8 cellular contexts compared by ENCODE assay signal in the genomic region with DNA sequence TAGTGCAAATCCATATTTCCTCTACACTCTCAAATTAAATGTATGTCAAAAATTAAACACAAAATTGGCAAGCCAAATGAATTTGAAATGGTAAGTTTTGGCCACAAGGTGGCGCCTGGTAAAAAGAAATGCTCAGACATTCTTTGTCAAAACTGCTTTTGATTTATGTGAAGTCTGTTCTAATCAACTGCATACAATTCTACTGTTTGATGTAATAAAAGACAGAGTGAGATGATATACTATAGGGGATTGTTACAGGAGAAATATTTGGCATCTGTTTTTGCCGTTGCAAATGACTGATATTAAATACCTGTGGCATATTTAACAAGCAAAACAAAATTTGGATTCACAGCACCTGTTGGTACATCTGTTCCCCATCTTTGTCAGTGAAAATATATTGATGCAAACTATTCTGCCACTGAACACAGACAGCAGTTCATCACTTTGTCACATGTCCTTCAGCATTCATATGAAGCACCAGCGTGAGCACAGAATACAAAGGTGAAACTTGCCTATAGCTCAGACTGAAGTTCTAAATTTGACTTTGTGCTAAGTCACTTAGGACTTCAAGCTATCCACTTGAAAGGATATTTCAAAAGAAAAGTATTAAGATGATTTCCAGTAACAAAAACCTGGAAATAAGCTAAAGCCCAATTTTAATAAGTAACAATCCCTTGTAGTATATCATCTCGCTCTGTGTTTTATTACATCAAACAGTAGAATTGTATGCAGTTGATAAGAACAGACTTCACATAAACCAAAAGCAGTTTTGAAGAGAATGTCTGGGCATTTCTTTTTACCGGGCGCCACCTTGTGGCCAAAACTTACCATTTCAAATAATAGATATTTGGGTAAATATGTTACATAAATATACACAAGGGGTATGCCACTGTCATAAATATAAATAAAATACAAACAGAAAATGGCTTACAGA. TPM values are rescaled to one million over a fixed set of nuclear protein-coding genes. Genes with fewer than 3 reads are reported as not detected.
DNase-seq lines count a peak whose midpoint lies in the region; ATAC-seq, FAIRE-seq and TF ChIP-seq lines count a peak whose summit lies in the region.

No MANE protein-coding gene starts in this region.

- peak; percentile 47 to 51 for TF ChIP-seq CTCF in endothelial cell of umbilical vein (IDR thresholded peaks at IDR 0.05; ENCODE audit: extremely low read depth in 1 of 2, insufficient read depth in 1 of 2, low read depth in 1 of 2, low read length in 2 of 2)
- TF ChIP-seq CTCF in natural killer cell (IDR thresholded peaks at IDR 0.05), result peak; percentile 74

- H3K4me1 ChIP-seq in ACC112 (ENCODE audit: control insufficient read depth, insufficient read depth, low read length, unreplicated experiment) (peaks cover 6% of the 10 kb centered on the region), GM23248 (ENCODE audit: insufficient read depth) (peaks cover 27% of the 10 kb centered on the region), endothelial cell of umbilical vein (ENCODE audit: control insufficient read depth, extremely low read depth, insufficient read depth, low read length) (peaks cover 9% of the 10 kb centered on the region)

- peaks cover 29% of the 10 kb centered on the region for H3F3A ChIP-seq in GM23248 (ENCODE audit: insufficient read depth)

- DNase-seq in GM23248 (peak; percentile 72), NCI-H774 (lab: John Stamatoyannopoulos, UW) (peak; percentile 6), endothelial cell of umbilical vein (ENCODE audit: low read depth, low spot score) (peak; percentile 80), natural killer cell (peak; percentile 45), stromal cell of bone marrow (ENCODE audit: low read depth) (peak; percentile 40)
- peak; percentile 41 to 46 for DNase-seq in activated CD8-positive, alpha-beta memory T cell treated with anti-CD3 and anti-CD28 coated beads for 4 hours (ENCODE audit: low read depth in 2 of 2)

- H3K4me2 ChIP-seq in GM23248 (ENCODE audit: unreplicated experiment), result peak overlapping the region; percentile 9
- no peak overlapping the region for H3K4me2 ChIP-seq in endothelial cell of umbilical vein (ENCODE audit: insufficient read depth, low read length)

- no peak overlapping the region for H2AFZ ChIP-seq in ACC112 (ENCODE audit: low read length, unreplicated experiment)
- H2AFZ ChIP-seq in GM23248, result no peak overlapping the region
- no peak overlapping the region for H2AFZ ChIP-seq in endothelial cell of umbilical vein (ENCODE audit: low read depth, low read length)

- H3K4me3 ChIP-seq in ACC112 (ENCODE audit: low read depth, low read length) (no peak overlapping the region), GM23248 (0 out of 2 replicates have a peak overlapping the region, but pooled peaks have one; percentile 5), endothelial cell of umbilical vein (replicated peaks in 1 of 3; ENCODE audit: insufficient read depth in 1 of 3, low read depth in 1 of 3, low read length in 3 of 3) (no peak overlapping the region)

- H3K79me2 ChIP-seq in ACC112 (ENCODE audit: control insufficient read depth, insufficient read depth, low read length, unreplicated experiment) (no peaks in the 10 kb centered on the region), GM23248 (ENCODE audit: insufficient read depth) (no peaks in the 10 kb centered on the region), endothelial cell of umbilical vein (ENCODE audit: control insufficient read depth, insufficient read depth, low read length) (no peaks in the 10 kb centered on the region)

- dilution Hi-C loops in endothelial cell of umbilical vein (cut with MboI; ENCODE audit: extremely low pct_ligation_motif_present, low sequenced_read_pairs), result loop anchor here (25.0 kb wide), 1 partner anchor 230 kb away; the partner anchor contains the start of gene FAS

- no peaks in the 10 kb centered on the region for H3K36me3 Mint-ChIP-seq in natural killer cell

- peaks cover 10 to 14% of the 10 kb centered on the region in 2 donors for H3K4me1 Mint-ChIP-seq in natural killer cell

- POLR2A ChIA-PET in endothelial cell of umbilical vein (lab: Charles Lee), result no interaction called here

- BruUV-seq in endothelial cell of umbilical vein (replicated peaks; lab: Mats Ljungman, UMichigan), result no TSS peak

- no peak for TF ChIP-seq POLR2A in endothelial cell of umbilical vein (IDR thresholded peaks at IDR 0.05; ENCODE audit: low read depth, low read length)

- CTCF ChIA-PET in endothelial cell of umbilical vein (lab: Charles Lee), result interaction anchor here (0.7 to 2.9 kb wide), 57 partner anchors 9 to 652 kb away, joined by 3 to 104 read pairs (median 5); partner anchors contain the start of genes CH25H, FAS, IFIT5 and LIPA

- intact Hi-C loops in endothelial cell of umbilical vein (cut with micrococcal nuclease), result loop anchor here (1.0 to 5.0 kb wide), 5 partner anchors 172 to 382 kb away; partner anchors contain the start of genes FAS and STAMBPL1
- intact Hi-C loops in natural killer cell (cut with micrococcal nuclease), result loop anchor here (1.0 kb wide), 3 partner anchors 187 to 347 kb away; no protein-coding TSS in a partner anchor

- in situ Hi-C loops in GM23248 (cut with MboI), result loop anchor here (10.0 kb wide), 2 partner anchors 283 to 383 kb away; no protein-coding TSS in a partner anchor

- H3K9me3 Mint-ChIP-seq in natural killer cell, result no peaks in the 10 kb centered on the region

- no peaks in the 10 kb centered on the region for H3K9me3 ChIP-seq in GM23248 (ENCODE audit: low read depth)
- no peaks in the 10 kb centered on the region for H3K9me3 ChIP-seq in endothelial cell of umbilical vein (replicated peaks; ENCODE audit: control insufficient read depth, insufficient read depth, low read length)

- H3K36me3 ChIP-seq in ACC112 (ENCODE audit: insufficient read depth, low read length) (no peaks in the 10 kb centered on the region), GM23248 (ENCODE audit: low read depth) (peaks cover 10% of the 10 kb centered on the region), endothelial cell of umbilical vein (ENCODE audit: control insufficient read depth in 2 of 2, extremely low read depth in 1 of 2, insufficient read depth in 2 of 2, low read length in 2 of 2) (no peaks in the 10 kb centered on the region)

- H3K27ac ChIP-seq in ACC112 (ENCODE audit: low read depth, low read length) (peak overlapping the region; percentile 27), GM23248 (peak overlapping the region; percentile 27; the same call in 1 of the 2 replicates), endothelial cell of umbilical vein (ENCODE audit: insufficient read depth, low read depth, low read length) (no peak overlapping the region)

- no peak overlapping the region for H3K9ac ChIP-seq in GM23248
- no peak overlapping the region for H3K9ac ChIP-seq in endothelial cell of umbilical vein (replicated peaks; ENCODE audit: extremely low read depth, insufficient read depth, low read length)

- H3K27ac Mint-ChIP-seq in natural killer cell, result peak overlapping the region in 1 of 2 donors; percentile 70

- no peaks in the 10 kb centered on the region for H3K9me1 ChIP-seq in endothelial cell of umbilical vein (replicated peaks; ENCODE audit: control insufficient read depth, extremely low read depth, insufficient read depth, low read length)

- ATAC-seq in natural killer cell (peak; percentile 51 to 67 (median 63)), GM18868 (IDR thresholded peaks at IDR 0.05; ENCODE audit: unreplicated experiment) (no peak)

- H3K27me3 Mint-ChIP-seq in natural killer cell (ENCODE audit: low read depth in 2 of 2), result no peaks in the 10 kb centered on the region

- no peaks in the 10 kb centered on the region for H4K20me1 ChIP-seq in GM23248 (ENCODE audit: insufficient read depth)
- no peaks in the 10 kb centered on the region for H4K20me1 ChIP-seq in endothelial cell of umbilical vein (replicated peaks; ENCODE audit: control insufficient read depth, extremely low read depth, insufficient read depth, low read length)

- no peaks in the 10 kb centered on the region for H3K9me2 ChIP-seq in GM23248 (ENCODE audit: insufficient read depth)

- FAIRE-seq in endothelial cell of umbilical vein (lab: Jason Lieb, UNC), result peak; percentile 78

- H3K27me3 ChIP-seq in ACC112 (ENCODE audit: insufficient read depth, low read length), result no peaks in the 10 kb centered on the region
- no peaks in the 10 kb centered on the region for H3K27me3 ChIP-seq in GM23248 (replicated peaks; ENCODE audit: insufficient read depth)
- H3K27me3 ChIP-seq in endothelial cell of umbilical vein (ENCODE audit: control insufficient read depth in 2 of 2, insufficient read depth in 2 of 2, low read length in 2 of 2), result no peaks in the 10 kb centered on the region

- H3K4me3 Mint-ChIP-seq in natural killer cell, result no peak overlapping the region

- 1 to 2% methylated on average over 6 of the region's 6 CpGs for WGBS in GM23248 (ENCODE audit: low coverage in 1 of 2, low lambda C conversion rate in 2 of 2, missing lambda C conversion rate in 2 of 2), 2 experiments

TF ChIP-seq in endothelial cell of umbilical vein, 7 proteins besides CTCF, POLR2A, EP300 and RAD21 (continues in another document):
- TF ChIP-seq EZH2 (IDR thresholded peaks at IDR 0.05; ENCODE audit: borderline replicate concordance, low read depth, low read length, severe bottlenecking), result no peak

RNA-seq across cellular contexts. Expression of gene CH25H, which starts 10.2 kb away (rescaled TPM):
- 25.2 and 34.9 TPM in 2 replicates for total RNA-seq in GM23248 (2014; rRNA removed; shearing (Covaris generic))
- polyA plus RNA-seq in GM23248 (2016; fragmentation: Nextera tagmentation; extraction: Ambion mirVana) (16.1 and 18.0 TPM in 2 replicates), endothelial cell of umbilical vein (0.29 and 0.30 TPM in 2 replicates)
- total RNA-seq in endothelial cell of umbilical vein (0.32 TPM in 1 of 2 replicates, not detected in the other), natural killer cell (under 1 TPM in 1 of 3 donors, not detected in 2; 0.20 TPM)
- polyA plus RNA-seq in endothelial cell of umbilical vein (2011; cell fraction: cytosol; rRNA removed), result 0.13 and 0.26 TPM in 2 replicates
- 0.07 TPM in 1 of 2 replicates, not detected in the other for polyA plus RNA-seq in endothelial cell of umbilical vein (2011; cell fraction: nucleus; rRNA removed)
- 0.19 TPM in 1 of 2 replicates, not detected in the other for polyA plus RNA-seq in endothelial cell of umbilical vein (2012)
- polyA minus RNA-seq in endothelial cell of umbilical vein, result 0.49 TPM in 1 of 2 replicates, not detected in the other
- not detected for polyA minus RNA-seq in endothelial cell of umbilical vein (2011; cell fraction: cytosol; rRNA and poly(A)+ RNA removed)
- not detected in 2 replicates for polyA minus RNA-seq in endothelial cell of umbilical vein (2011; cell fraction: nucleus; rRNA and poly(A)+ RNA removed)

RNA-seq across cellular contexts. Expression of gene LIPA, which starts 34.3 kb away (rescaled TPM):
- 109 and 113 TPM in 2 replicates for total RNA-seq in GM23248 (2014; rRNA removed; shearing (Covaris generic))
- polyA plus RNA-seq in GM23248 (2016; fragmentation: Nextera tagmentation; extraction: Ambion mirVana), result 134 and 137 TPM in 2 replicates
- 28.1 and 41.1 TPM in 2 replicates for total RNA-seq in endothelial cell of umbilical vein
- polyA plus RNA-seq in endothelial cell of umbilical vein, result 22.5 and 24.0 TPM in 2 replicates
- polyA plus RNA-seq in endothelial cell of umbilical vein (2011; cell fraction: cytosol; rRNA removed), result 15.9 and 17.5 TPM in 2 replicates
- 9.5 and 12.0 TPM in 2 replicates for polyA plus RNA-seq in endothelial cell of umbilical vein (2011; cell fraction: nucleus; rRNA removed)
- polyA plus RNA-seq in endothelial cell of umbilical vein (2012), result 15.9 and 20.5 TPM in 2 replicates
- 36.8 and 41.5 TPM in 2 replicates for polyA minus RNA-seq in endothelial cell of umbilical vein
- polyA minus RNA-seq in endothelial cell of umbilical vein (2011; cell fraction: cytosol; rRNA and poly(A)+ RNA removed), result 11.5 TPM
- 4.4 and 10.5 TPM in 2 replicates for polyA minus RNA-seq in endothelial cell of umbilical vein (2011; cell fraction: nucleus; rRNA and poly(A)+ RNA removed)
- 10 to 100 TPM; 41.0 to 43.3 (median 41.1) TPM for total RNA-seq in natural killer cell

Comparison
In these comparisons a context has a peak if more than half of its experiments do, and no peak if none do; other contexts are left out.
1. DNase-seq: peak in every context shown above with its lines; median percentile 80 in endothelial cell of umbilical vein; 72 in GM23248; 45 in natural killer cell; 44 in activated CD8-positive, alpha-beta memory T cell treated with anti-CD3 and anti-CD28 coated beads for 4 hours; 40 in stromal cell of bone marrow; 6 in NCI-H774.
2. RNA of gene CH25H, which starts 10.2 kb away (total RNA-seq): 25.2 to 34.9 TPM in GM23248; 0.32 TPM in endothelial cell of umbilical vein and 0.20 TPM in natural killer cell; every median in the first group is over 10 times any median in the second.